Comparison of ENCODE assay signal across 1 cellular context in genomic region chr11:124758355-124759267, GRCh38.
TF ChIP-seq lines count a peak whose summit lies in the region.

No MANE protein-coding gene starts in this region.

TF ChIP-seq in HepG2, 621 proteins besides CTCF, POLR2A, EP300 and RAD21 (continued from another document):
- TF ChIP-seq UBTF (CRISPR knock-in tag; IDR thresholded peaks at IDR 0.05) (peak; percentile 85), THAP9 (CRISPR knock-in tag; IDR thresholded peaks at IDR 0.05; ENCODE audit: borderline replicate concordance) (0 out of 2 replicates have a peak, but pooled peaks have one; percentile 60), ARHGAP35 (CRISPR knock-in tag; IDR thresholded peaks at IDR 0.05; ENCODE audit: borderline replicate concordance) (no peak), ZNF264 (CRISPR knock-in tag; IDR thresholded peaks at IDR 0.05) (peak; percentile 19; the same call in 1 of the 2 replicates), GMEB1 (CRISPR knock-in tag; IDR thresholded peaks at IDR 0.05; ENCODE audit: borderline replicate concordance) (peak; percentile 40; the same call in 1 of the 2 replicates), NFIC (IDR thresholded peaks at IDR 0.05; ENCODE audit: low read length) (no peak), TFDP1 (CRISPR knock-in tag; IDR thresholded peaks at IDR 0.05; ENCODE audit: borderline replicate concordance) (peak; percentile 85; the same call in 1 of the 2 replicates), ZNF605 (CRISPR knock-in tag; IDR thresholded peaks at IDR 0.05) (peak; percentile 40), ZNF770 (CRISPR knock-in tag; IDR thresholded peaks at IDR 0.05) (no peak), SOX6 (IDR thresholded peaks at IDR 0.05) (no peak), SOX6 (CRISPR knock-in tag; IDR thresholded peaks at IDR 0.05) (peak; percentile 25), NR0B2 (CRISPR knock-in tag; IDR thresholded peaks at IDR 0.05) (0 out of 2 replicates have a peak, but pooled peaks have one; percentile 36), ZNF580 (CRISPR knock-in tag; IDR thresholded peaks at IDR 0.05; ENCODE audit: borderline replicate concordance, low read depth) (peak; percentile 72; the same call in 1 of the 2 replicates), POLR2G (IDR thresholded peaks at IDR 0.05; ENCODE audit: low read depth, low read length) (peak; percentile 48; the same call in 1 of the 2 replicates), ZNF614 (CRISPR knock-in tag; IDR thresholded peaks at IDR 0.05; ENCODE audit: borderline replicate concordance) (peak; percentile 47; the same call in 1 of the 2 replicates), KDM3A (CRISPR knock-in tag; IDR thresholded peaks at IDR 0.05; ENCODE audit: low read depth) (no peak), ZNF501 (CRISPR knock-in tag; IDR thresholded peaks at IDR 0.05) (peak; percentile 51; the same call in 1 of the 2 replicates), MXD1 (CRISPR knock-in tag; IDR thresholded peaks at IDR 0.05) (no peak), ZNF44 (CRISPR knock-in tag; IDR thresholded peaks at IDR 0.05) (peak; percentile 76; the same call in 1 of the 2 replicates), ZNF598 (CRISPR knock-in tag; IDR thresholded peaks at IDR 0.05; ENCODE audit: borderline replicate concordance) (0 out of 2 replicates have a peak, but pooled peaks have one; percentile 40), MATR3 (CRISPR knock-in tag; IDR thresholded peaks at IDR 0.05) (no peak), ZNF704 (CRISPR knock-in tag; IDR thresholded peaks at IDR 0.05; ENCODE audit: borderline replicate concordance) (no peak), ZNF33B (CRISPR knock-in tag; IDR thresholded peaks at IDR 0.05) (0 out of 2 replicates have a peak, but pooled peaks have one; percentile 64), MTF1 (CRISPR knock-in tag; IDR thresholded peaks at IDR 0.05) (no peak), ASH2L (IDR thresholded peaks at IDR 0.05; ENCODE audit: insufficient read length, low read depth, low read length) (peak; percentile 35), ZNF432 (CRISPR knock-in tag; IDR thresholded peaks at IDR 0.05; ENCODE audit: borderline replicate concordance) (no peak), ZNF18 (CRISPR knock-in tag; IDR thresholded peaks at IDR 0.05; ENCODE audit: insufficient replicate concordance) (no peak), ZNF619 (CRISPR knock-in tag; IDR thresholded peaks at IDR 0.05) (peak; percentile 80; the same call in 1 of the 2 replicates), ZBTB14 (CRISPR knock-in tag; IDR thresholded peaks at IDR 0.05) (no peak)
TF ChIP-seq in HepG2: peak in this region for 101.
